ENCODE assay signal across 26 cellular contexts in genomic region chr5:133775584-133776304, GRCh38.
"Had no signal": no experiment of that assay in that cellular context is flagged by ENCODE, and none has a peak within 500 bp of the region (broad histone marks: within the 10 kb centered on the region; RNA-seq: fewer than 3 reads in every experiment).

No MANE protein-coding gene starts in this region.

- H3K27ac Mint-ChIP-seq: memory B cell; natural killer cell treated with Interleukin-12 subunit alpha and Interleukin-12 subunit beta and Interleukin-15 and Interleukin-18, amount 100 ng/mL, for 72 hours; progenitor cell of endocrine pancreas had no signal

- H3K4me3 ChIP-seq: esophagus muscularis mucosa, gastroesophageal sphincter, heart left ventricle, hepatocyte, lung, right lobe of liver, testis, tibial artery, upper lobe of left lung had no signal

- H3K9me3 Mint-ChIP-seq: memory B cell; natural killer cell treated with Interleukin-12 subunit alpha and Interleukin-12 subunit beta and Interleukin-15 and Interleukin-18, amount 100 ng/mL, for 72 hours had no signal

- H3K27me3 ChIP-seq: esophagus muscularis mucosa, gastroesophageal sphincter, hepatocyte, neutrophil, right lobe of liver, testis, tibial artery, upper lobe of left lung had no signal

- H3K27ac ChIP-seq: esophagus muscularis mucosa, foreskin keratinocyte, gastroesophageal sphincter, heart left ventricle, hepatocyte, neutrophil, parathyroid adenoma, right lobe of liver, testis, tibial artery, upper lobe of left lung had no signal

- H3K4me1 Mint-ChIP-seq: memory B cell, neural crest cell had no signal

- DNase-seq: cortex of kidney; effector CD4-positive, alpha-beta T cell; foreskin keratinocyte; heart left ventricle; kidney; naive B cell; right lobe of liver; small intestine; stimulated activated CD4-positive, alpha-beta T cell treated with anti-CD3 and anti-CD28 coated beads, Interleukin-15, amount 100 ng/mL, for 24 hours; stimulated activated CD4-positive, alpha-beta T cell treated with anti-CD3 and anti-CD28 coated beads, Interleukin-2, amount 100 ng/mL, for 48 hours; stimulated activated naive CD8-positive, alpha-beta T cell treated with anti-CD3 and anti-CD28 coated beads, Interleukin-15, Interleukin-2, amounts not matched to agents 100 U/mL and 50 U/mL, for 24 hours; substantia nigra; testis; tibial artery; upper lobe of left lung had no signal

- H3K36me3 Mint-ChIP-seq: memory B cell; natural killer cell treated with Interleukin-12 subunit alpha and Interleukin-12 subunit beta and Interleukin-15 and Interleukin-18, amount 100 ng/mL, for 72 hours had no signal

- H3K4me1 ChIP-seq: esophagus muscularis mucosa, foreskin keratinocyte, gastroesophageal sphincter, parathyroid adenoma, right lobe of liver, testis, tibial artery, upper lobe of left lung had no signal

- H3K9me3 ChIP-seq: esophagus muscularis mucosa, gastroesophageal sphincter, neutrophil, right lobe of liver, testis had no signal

- H3K36me3 ChIP-seq: esophagus muscularis mucosa, gastroesophageal sphincter, heart left ventricle, neutrophil, right lobe of liver, tibial artery, upper lobe of left lung had no signal

- H3K9ac ChIP-seq: parathyroid adenoma had no signal

- ATAC-seq: foreskin keratinocyte; gastroesophageal sphincter; heart left ventricle; left lobe of liver; natural killer cell treated with Interleukin-12 subunit alpha and Interleukin-12 subunit beta and Interleukin-15 and Interleukin-18, amount 100 ng/mL, for 72 hours; right lobe of liver; stimulated activated naive CD8-positive, alpha-beta T cell treated with anti-CD3 and anti-CD28 coated beads, Interleukin-15, Interleukin-2, amounts not matched to agents 100 U/mL and 50 U/mL, for 24 hours had no signal

- H3K4me3 Mint-ChIP-seq: memory B cell; naive B cell; natural killer cell treated with Interleukin-12 subunit alpha and Interleukin-12 subunit beta and Interleukin-15 and Interleukin-18, amount 100 ng/mL, for 72 hours; neural crest cell had no signal
